In genomic region chr16:1923299-1924034, GRCh38 we compare ENCODE assay signal across 10 cellular contexts. TPM values are rescaled to one million over a fixed set of nuclear protein-coding genes. Genes with fewer than 3 reads are reported as not detected.
DNase-seq lines count a peak whose midpoint lies in the region; ATAC-seq, FAIRE-seq and TF ChIP-seq lines count a peak whose summit lies in the region.
"Had no signal": no experiment of that assay in that cellular context is flagged by ENCODE, and none has a peak within 500 bp of the region (broad histone marks: within the 10 kb centered on the region; RNA-seq: fewer than 3 reads in every experiment).

No MANE protein-coding gene starts in this region.

- TF ChIP-seq CTCF in endodermal cell (conservative IDR thresholded peaks at IDR 0.05), result peak; percentile 79
- TF ChIP-seq CTCF in pancreas (IDR thresholded peaks at IDR 0.05), result no peak

- no peaks in the 10 kb centered on the region for H3K4me1 Mint-ChIP-seq in endodermal cell

- H3K4me3 Mint-ChIP-seq in endodermal cell, result no peak overlapping the region

- DNase-seq in NCI-H2171 (lab: John Stamatoyannopoulos, UW) (peak; percentile 80), endodermal cell (peak; percentile 93), pancreas (peak in 1 of 6 donors; percentile 40), nucleus accumbens (lab: John Stamatoyannopoulos, UW) (no peak), ureter (ENCODE audit: low spot score) (no peak), NCI-H2029 treated with DMSO at 0.1 percent for 48 hours (lab: John Stamatoyannopoulos, UW) (no peak), superior temporal gyrus (ENCODE audit: extremely low spot score) (no peak)
- DNase-seq: activated CD8-positive, alpha-beta memory T cell treated with anti-CD3 and anti-CD28 coated beads for 24 hours had no signal

- no peak for FAIRE-seq in pancreas (lab: Jason Lieb, UNC)

- no peaks in the 10 kb centered on the region for H3K9me3 Mint-ChIP-seq in endodermal cell

- H3K4me3 ChIP-seq in endodermal cell (ENCODE audit: low read length) (no peak overlapping the region), pancreas (no peak overlapping the region)

- intact Hi-C loops in pancreas (cut with DNase I), result loop anchor here in 1 of 3 donors (5.0 kb wide), 1 partner anchor 56 kb away; no protein-coding TSS in a partner anchor

- H3K9ac ChIP-seq in ES-I3 (ENCODE audit: low read depth, low read length) (peak overlapping the region; percentile 26), endodermal cell (ENCODE audit: extremely low read depth, low read length, poor library complexity, severe bottlenecking) (no peak overlapping the region)

- peaks cover 75% of the 10 kb centered on the region for H3K27me3 Mint-ChIP-seq in endodermal cell (ENCODE audit: insufficient read depth)

- H3K9me3 ChIP-seq in ES-I3 (ENCODE audit: control insufficient read depth, insufficient read depth, low read length), result no peaks in the 10 kb centered on the region
- H3K9me3 ChIP-seq in endodermal cell (ENCODE audit: control insufficient read depth, low read length), result no peaks in the 10 kb centered on the region
- H3K9me3 ChIP-seq in pancreas, result no peaks in the 10 kb centered on the region

- no peaks in the 10 kb centered on the region for H3K36me3 Mint-ChIP-seq in endodermal cell (ENCODE audit: low read depth)

- H3K27me3 ChIP-seq in endodermal cell (ENCODE audit: control insufficient read depth, insufficient read depth, low read length, poor library complexity, severe bottlenecking), result peaks cover 68% of the 10 kb centered on the region
- peaks cover 0 to 9% (median 0%) of the 10 kb centered on the region in 4 donors for H3K27me3 ChIP-seq in pancreas

- ATAC-seq in pancreas, result peak; percentile 26 to 78 (median 35)

- H3K4me1 ChIP-seq in ES-I3 (ENCODE audit: insufficient read depth, low read length) (peaks cover 14% of the 10 kb centered on the region; the same call in 1 of the 2 replicates), endodermal cell (ENCODE audit: control insufficient read depth, insufficient read depth, low read length) (no peaks in the 10 kb centered on the region), pancreas (no peaks in the 10 kb centered on the region)

- H3K27ac Mint-ChIP-seq in endodermal cell, result no peak overlapping the region

- 13 to 29% methylated on average over 6 to 24 of the region's 24 CpGs for WGBS in endodermal cell (ENCODE audit: insufficient coverage in 1 of 2, insufficient read length in 1 of 2), 2 experiments
- 29% methylated on average over 24 of the region's 24 CpGs for WGBS in pancreas, 2 donors

- H3K36me3 ChIP-seq in ES-I3 (ENCODE audit: insufficient read depth, low read length) (no peaks in the 10 kb centered on the region), endodermal cell (ENCODE audit: control insufficient read depth, insufficient read depth, low read length) (no peaks in the 10 kb centered on the region), pancreas (no peaks in the 10 kb centered on the region)

- H3K27ac ChIP-seq in endodermal cell (ENCODE audit: low read depth, low read length) (no peak overlapping the region), pancreas (no peak overlapping the region)

RNA-seq across cellular contexts. Expression of gene HS3ST6, which starts 5.3 kb away (rescaled TPM):
- total RNA-seq in endodermal cell (not detected), pancreas (not detected), ureter (12.9 TPM)
- polyA plus RNA-seq in endodermal cell (2013, experiment 1 of 2), result not detected
- polyA plus RNA-seq in endodermal cell (2013, experiment 2 of 2), result not detected
- under 1 TPM in 1 of 2 donors, not detected in 1; 0.11 TPM for polyA plus RNA-seq in pancreas

RNA-seq across cellular contexts. Expression of gene MSRB1, which starts 19.5 kb away (rescaled TPM):
- total RNA-seq in endodermal cell (10 to 100 TPM; 20.6 to 23.5 TPM), pancreas (10 to 100 TPM; 29.7 to 77.4 (median 57.0) TPM), ureter (27.2 TPM)
- polyA plus RNA-seq in endodermal cell (2013, experiment 1 of 2), result 21.5 TPM
- 19.3 TPM for polyA plus RNA-seq in endodermal cell (2013, experiment 2 of 2)
- 10 to 100 TPM; 47.0 to 94.4 TPM for polyA plus RNA-seq in pancreas

RNA-seq across cellular contexts. Expression of gene RPL3L, which starts 31.0 kb away (rescaled TPM):
- total RNA-seq in endodermal cell (not detected), pancreas (10 to 100 TPM in 3 of 6 donors, under 1 TPM in 2, not detected in 1; 0.09 to 35.3 (median 11.0) TPM), ureter (not detected)
- not detected for polyA plus RNA-seq in endodermal cell (2013, experiment 1 of 2)
- polyA plus RNA-seq in endodermal cell (2013, experiment 2 of 2), result not detected
- 10 to 100 TPM in 1 of 2 donors, under 1 TPM in 1; 0.05 to 11.3 TPM for polyA plus RNA-seq in pancreas
- polyA plus RNA-seq: urinary bladder had no signal

RNA-seq across cellular contexts. Expression of gene NDUFB10, which starts 35.9 kb away (rescaled TPM):
- total RNA-seq in endodermal cell (100 to 1,000 TPM; 167 to 192 TPM), pancreas (10 to 100 TPM; 54.0 to 72.1 (median 58.7) TPM), ureter (97.5 TPM)
- polyA plus RNA-seq in endodermal cell (2013, experiment 1 of 2), result 155 TPM
- 150 TPM for polyA plus RNA-seq in endodermal cell (2013, experiment 2 of 2)
- 100 to 1,000 TPM in 1 of 2 donors, 10 to 100 TPM in 1; 84.2 to 108 TPM for polyA plus RNA-seq in pancreas

RNA-seq across cellular contexts. Expression of gene RPS2, which starts 41.2 kb away (rescaled TPM):
- total RNA-seq in endodermal cell (1,000 to 10,000 TPM; 3,064 to 3,492 TPM), pancreas (1,000 to 10,000 TPM; 1,316 to 3,013 (median 1,806) TPM), ureter (2,737 TPM)
- 4,092 TPM for polyA plus RNA-seq in endodermal cell (2013, experiment 1 of 2)
- polyA plus RNA-seq in endodermal cell (2013, experiment 2 of 2), result 3,717 TPM
- 1,000 to 10,000 TPM; 1,574 to 3,219 TPM for polyA plus RNA-seq in pancreas

Comparison
In these comparisons a context has a peak if more than half of its experiments do, and no peak if none do; other contexts are left out.
1. DNase-seq: peak in NCI-H2171 (single experiment) and endodermal cell (single experiment); none in nucleus accumbens (0 of 56), ureter (single experiment), NCI-H2029 treated with DMSO at 0.1 percent for 48 hours (single experiment) and superior temporal gyrus (single experiment).
2. RNA of gene HS3ST6, which starts 5.3 kb away (total RNA-seq): 12.9 TPM in ureter (single experiment); not detected in pancreas and not detected in endodermal cell; every median in the first group is over 10 times any median in the second.